Comparison of ENCODE assay signal across 33 cellular contexts in genomic region chr5:112867411-112867810, GRCh38. TPM values are rescaled to one million over a fixed set of nuclear protein-coding genes. Genes with fewer than 3 reads are reported as not detected.
DNase-seq lines count a peak whose midpoint lies in the region; ATAC-seq, FAIRE-seq and TF ChIP-seq lines count a peak whose summit lies in the region.
"Had no signal": no experiment of that assay in that cellular context is flagged by ENCODE, and none has a peak within 500 bp of the region (broad histone marks: within the 10 kb centered on the region; RNA-seq: fewer than 3 reads in every experiment).

No MANE protein-coding gene starts in this region.

- RAD21 ChIA-PET in GM12878 (lab: Charles Lee; ENCODE audit: unreplicated experiment): no interaction called here

- H3K9ac ChIP-seq in HepG2 (ENCODE audit: insufficient read depth, low read depth, low read length) (no peak overlapping the region), GM12878 (ENCODE audit: control insufficient read depth, insufficient read depth, low read length) (no peak overlapping the region)
- H3K9ac ChIP-seq: parathyroid adenoma had no signal

- H3K9me3 Mint-ChIP-seq in stimulated activated effector memory CD8-positive, alpha-beta T cell treated with anti-CD3 and anti-CD28 coated beads, Interleukin-12 subunit alpha, Interleukin-12 subunit beta, amount 100 ng/mL, for 72 hours: no peaks in the 10 kb centered on the region
- no peaks in the 10 kb centered on the region for H3K9me3 Mint-ChIP-seq in nephron progenitor cell
- H3K9me3 Mint-ChIP-seq: IgD-negative memory B cell; mesothelial cell of epicardium; nephron; T-helper 1 cell treated with Interleukin-12 subunit alpha and Interleukin-12 subunit beta and Interleukin-4 antibody, amounts not matched to agents 30 μg/mL and 1 μg/mL, for 36 hours had no signal

- DNase-seq in HepG2 (ENCODE audit: low spot score) (no peak), right lobe of liver (no peak), GM12878 (ENCODE audit: low read depth, low spot score) (no peak), nephron progenitor cell (no peak), HK-2 (ENCODE audit: unreplicated experiment) (no peak)
- DNase-seq in stimulated activated effector memory CD8-positive, alpha-beta T cell treated with anti-CD3 and anti-CD28 coated beads, Interleukin-12 subunit alpha, Interleukin-12 subunit beta, amount 100 ng/mL, for 72 hours (ENCODE audit: low spot score in 2 of 2): no peak
- DNase-seq: activated CD4-positive, alpha-beta T cell treated with anti-CD3 and anti-CD28 coated beads, Interleukin-2, amount 50 U/mL, for 48 hours; activated T-cell treated with anti-CD3 and anti-CD28 coated beads, Interleukin-2, amount 50 U/mL, for 48 hours; adrenal gland; brain microvascular endothelial cell; colonic mucosa; DMS153; esophagus squamous epithelium; gastrocnemius medialis; GOT3; hypothalamus; NCI-H1092; NCI-H1930; NCI-H2227 treated with DMSO at 0.1 percent for 48 hours; NCI-H69; stimulated activated CD4-positive, alpha-beta T cell treated with anti-CD3 and anti-CD28 coated beads, Interleukin-15, amount 100 ng/mL, for 24 hours; trophoblast cell had no signal

- ATAC-seq in HepG2 (no peak), right lobe of liver (no peak), GM12878 (no peak), HG02973 (IDR thresholded peaks at IDR 0.05; ENCODE audit: unreplicated experiment) (no peak)
- no peak for ATAC-seq in stimulated activated effector memory CD8-positive, alpha-beta T cell treated with anti-CD3 and anti-CD28 coated beads, Interleukin-12 subunit alpha, Interleukin-12 subunit beta, amount 100 ng/mL, for 72 hours
- ATAC-seq: gastrocnemius medialis, left lobe of liver, sciatic nerve had no signal

- H3K4me3 ChIP-seq in HepG2 (replicated peaks in 1 of 3; ENCODE audit: insufficient read depth in 1 of 3, low read depth in 2 of 3, low read length in 3 of 3) (no peak overlapping the region), right lobe of liver (no peak overlapping the region), GM12878 (no peak overlapping the region)
- H3K4me3 ChIP-seq: adrenal gland, colonic mucosa, esophagus squamous epithelium, gastrocnemius medialis had no signal

- TF ChIP-seq RAD21 in HepG2 (CRISPR knock-in tag; IDR thresholded peaks at IDR 0.05) (no peak), GM12878 (IDR thresholded peaks at IDR 0.05; ENCODE audit: insufficient read depth, low read depth, low read length) (no peak)

- H3K27ac ChIP-seq in HepG2 (ENCODE audit: extremely low read length, insufficient read depth, low read length): no peak overlapping the region
- H3K27ac ChIP-seq in right lobe of liver: no peak overlapping the region
- peak overlapping the region; percentile 75; the same call in 1 of the 2 replicates for H3K27ac ChIP-seq in VCaP
- no peak overlapping the region for H3K27ac ChIP-seq in GM12878 (ENCODE audit: control insufficient read depth, insufficient read depth)
- H3K27ac ChIP-seq: adrenal gland, brain microvascular endothelial cell, colonic mucosa, esophagus squamous epithelium, gastrocnemius medialis, parathyroid adenoma, RWPE1 had no signal

- no peaks in the 10 kb centered on the region for H4K20me1 ChIP-seq in HepG2 (ENCODE audit: insufficient read depth, low read length)
- no peaks in the 10 kb centered on the region for H4K20me1 ChIP-seq in GM12878 (ENCODE audit: control insufficient read depth, insufficient read depth)

- intact Hi-C loops in HepG2 (cut with micrococcal nuclease; ENCODE audit: unreplicated experiment) (no loop called here), right lobe of liver (cut with DNase I) (no loop called here), GM12878 (cut with micrococcal nuclease; ENCODE audit: unreplicated experiment) (no loop called here)

- CTCF ChIA-PET in HepG2 (lab: Yijun Ruan, JAX; ENCODE audit: low intra/inter-chr PET ratio, low total read pairs): no interaction called here
- CTCF ChIA-PET in GM12878 (lab: Yijun Ruan, JAX): interaction anchor here (0.8 to 0.9 kb wide), 2 partner anchors 44 to 97 kb away, joined by 3 read pairs; no protein-coding TSS in a partner anchor

- H3K9me3 ChIP-seq in HepG2 (ENCODE audit: low read length) (no peaks in the 10 kb centered on the region), right lobe of liver (no peaks in the 10 kb centered on the region), GM12878 (replicated peaks; ENCODE audit: control insufficient read depth, insufficient read depth, low read length) (no peaks in the 10 kb centered on the region)
- H3K9me3 ChIP-seq: adrenal gland, colonic mucosa, esophagus squamous epithelium, gastrocnemius medialis had no signal

- H3K4me1 Mint-ChIP-seq in stimulated activated effector memory CD8-positive, alpha-beta T cell treated with anti-CD3 and anti-CD28 coated beads, Interleukin-12 subunit alpha, Interleukin-12 subunit beta, amount 100 ng/mL, for 72 hours: peaks cover 30% of the 10 kb centered on the region
- peaks cover 15% of the 10 kb centered on the region for H3K4me1 Mint-ChIP-seq in nephron progenitor cell

- 92% methylated on average over 5 of the region's 5 CpGs for WGBS in HepG2 (ENCODE audit: low lambda C conversion rate)
- WGBS in right lobe of liver (ENCODE audit: insufficient coverage, low coverage, low lambda C conversion rate, missing lambda C conversion rate): 90% methylated on average over 5 of the region's 5 CpGs
- WGBS in GM12878 (ENCODE audit: insufficient coverage, insufficient replicate concordance, low lambda C conversion rate, missing lambda C conversion rate): 97% methylated on average over 5 of the region's 5 CpGs

- no peak for TF ChIP-seq POLR2A in HepG2 (IDR thresholded peaks at IDR 0.05; ENCODE audit: insufficient read depth in 1 of 2, low read depth in 2 of 2, low read length in 2 of 2)
- TF ChIP-seq POLR2A in right lobe of liver (IDR thresholded peaks at IDR 0.05): no peak
- TF ChIP-seq POLR2A in GM12878 (IDR thresholded peaks at IDR 0.05; ENCODE audit: low read depth, low read length): no peak

- TF ChIP-seq CTCF in HepG2 (CRISPR knock-in tag; IDR thresholded peaks at IDR 0.05): no peak
- TF ChIP-seq CTCF in right lobe of liver (IDR thresholded peaks at IDR 0.05): no peak
- TF ChIP-seq CTCF in VCaP (conservative IDR thresholded peaks at IDR 0.05): no peak
- no peak for TF ChIP-seq CTCF in GM12878 (IDR thresholded peaks at IDR 0.05 in 2 of 3, conservative IDR thresholded peaks at IDR 0.05 in 1 of 3; ENCODE audit: control insufficient read depth in 2 of 3, extremely low read depth in 1 of 3, insufficient read depth in 1 of 3, low read depth in 3 of 3, low read length in 3 of 3)
- no peak for TF ChIP-seq CTCF in nephron progenitor cell (IDR thresholded peaks at IDR 0.05)

- BruUV-seq in HepG2 (replicated peaks; lab: Mats Ljungman, UMichigan) (no TSS peak), GM12878 (replicated peaks; lab: Mats Ljungman, UMichigan) (TSS peak; percentile 6)

- POLR2A ChIA-PET in HepG2 (lab: Yijun Ruan, JAX) (no interaction called here), GM12878 (lab: Charles Lee) (interaction anchor here (1.3 kb wide), 1 partner anchor 52 kb away, joined by 4 read pairs; no protein-coding TSS in a partner anchor)

- H3K36me3 Mint-ChIP-seq in stimulated activated effector memory CD8-positive, alpha-beta T cell treated with anti-CD3 and anti-CD28 coated beads, Interleukin-12 subunit alpha, Interleukin-12 subunit beta, amount 100 ng/mL, for 72 hours: peaks cover 97% of the 10 kb centered on the region
- peaks cover 71% of the 10 kb centered on the region for H3K36me3 Mint-ChIP-seq in nephron progenitor cell (ENCODE audit: low read depth)

- H3K36me3 ChIP-seq in HepG2 (replicated peaks in 1 of 2; ENCODE audit: control insufficient read depth in 1 of 2, insufficient read depth in 2 of 2, low read length in 2 of 2) (peaks cover 11 to 40% of the 10 kb centered on the region in 2 experiments; a peak in 4 of 5 replicates), right lobe of liver (peaks cover 2 to 64% (median 14%) of the 10 kb centered on the region in 4 donors), GM12878 (ENCODE audit: control insufficient read depth in 2 of 2, insufficient read depth in 2 of 2, low read length in 1 of 2) (peaks cover 8 to 30% of the 10 kb centered on the region in 2 experiments)
- H3K36me3 ChIP-seq: colonic mucosa had no signal

- H3K4me1 ChIP-seq in HepG2 (ENCODE audit: insufficient read depth, low read length): peaks cover 30% of the 10 kb centered on the region
- H3K4me1 ChIP-seq in right lobe of liver: peaks cover 0 to 14% (median 0%) of the 10 kb centered on the region in 4 donors
- H3K4me1 ChIP-seq in GM12878 (ENCODE audit: control insufficient read depth, insufficient read depth, low read length): peaks cover 15% of the 10 kb centered on the region
- H3K4me1 ChIP-seq: parathyroid adenoma had no signal

- H3K79me2 ChIP-seq in HepG2 (ENCODE audit: insufficient read depth, low read length) (peaks cover 19% of the 10 kb centered on the region), GM12878 (ENCODE audit: control insufficient read depth, insufficient read depth, low read length) (peaks cover 21% of the 10 kb centered on the region)

- peak overlapping the region; percentile 41 for H3K27ac Mint-ChIP-seq in stimulated activated effector memory CD8-positive, alpha-beta T cell treated with anti-CD3 and anti-CD28 coated beads, Interleukin-12 subunit alpha, Interleukin-12 subunit beta, amount 100 ng/mL, for 72 hours
- H3K27ac Mint-ChIP-seq in nephron progenitor cell: no peak overlapping the region
- H3K27ac Mint-ChIP-seq: mesothelial cell of epicardium, nephron had no signal

- SMC1A ChIA-PET in GM12878 (lab: Charles Lee; ENCODE audit: uncharacterized antibody, unreplicated experiment): interaction anchor here (1.0 to 2.3 kb wide), 7 partner anchors 8 to 343 kb away, joined by 3 to 9 read pairs (median 6); no protein-coding TSS in a partner anchor

- no peaks in the 10 kb centered on the region for H3K27me3 Mint-ChIP-seq in nephron progenitor cell (ENCODE audit: low read depth, poor library complexity)
- H3K27me3 Mint-ChIP-seq: IgD-negative memory B cell had no signal

- TF ChIP-seq EP300 in HepG2 (IDR thresholded peaks at IDR 0.05; ENCODE audit: low read depth in 2 of 2, low read length in 2 of 2) (no peak), HepG2 (CRISPR knock-in tag; IDR thresholded peaks at IDR 0.05; ENCODE audit: borderline replicate concordance) (no peak), GM12878 (IDR thresholded peaks at IDR 0.05; ENCODE audit: borderline replicate concordance in 1 of 2, control insufficient read depth in 1 of 2, low read depth in 2 of 2, low read length in 2 of 2) (no peak)

- H3K4me2 ChIP-seq in HepG2 (ENCODE audit: low read depth, low read length) (no peak overlapping the region), GM12878 (ENCODE audit: control insufficient read depth, insufficient read depth) (no peak overlapping the region)

- in situ Hi-C loops in HepG2 (cut with HindIII; ENCODE audit: extremely low pct_ligation_motif_present, low pct_unique_long_range_greater_than_20kb): no loop called here
- in situ Hi-C loops in GM12878 (cut with MboI): no loop called here

- H2AFZ ChIP-seq in HepG2 (ENCODE audit: low read length) (no peak overlapping the region), GM12878 (ENCODE audit: control insufficient read depth, low read depth, low read length) (no peak overlapping the region)
- H2AFZ ChIP-seq: parathyroid adenoma had no signal

- H3K27me3 ChIP-seq in HepG2 (ENCODE audit: control insufficient read depth in 1 of 2, insufficient read depth in 2 of 2, low read length in 2 of 2) (no peaks in the 10 kb centered on the region), right lobe of liver (no peaks in the 10 kb centered on the region), GM12878 (replicated peaks in 1 of 2; ENCODE audit: control insufficient read depth in 2 of 2, insufficient read depth in 2 of 2, low read length in 1 of 2) (no peaks in the 10 kb centered on the region)
- H3K27me3 ChIP-seq: adrenal gland, brain microvascular endothelial cell, colonic mucosa, esophagus squamous epithelium, gastrocnemius medialis had no signal

- H3K4me3 Mint-ChIP-seq in stimulated activated effector memory CD8-positive, alpha-beta T cell treated with anti-CD3 and anti-CD28 coated beads, Interleukin-12 subunit alpha, Interleukin-12 subunit beta, amount 100 ng/mL, for 72 hours: no peak overlapping the region
- no peak overlapping the region for H3K4me3 Mint-ChIP-seq in nephron progenitor cell
- H3K4me3 Mint-ChIP-seq: IgD-negative memory B cell; mesothelial cell of epicardium; nephron; T-helper 1 cell treated with Interleukin-12 subunit alpha and Interleukin-12 subunit beta and Interleukin-4 antibody, amounts not matched to agents 30 μg/mL and 1 μg/mL, for 36 hours had no signal

- peak; percentile 28 for FAIRE-seq in HepG2 (lab: Jason Lieb, UNC)
- no peak for FAIRE-seq in GM12878 (lab: Jason Lieb, UNC)
- FAIRE-seq: GM18507 had no signal

RNA-seq across cellular contexts. Expression of gene SRP19, which starts 6.3 kb away (rescaled TPM):
- total RNA-seq in HepG2 (2016; rRNA removed; fragmentation: Illumina TruSeq; extraction: Trizol) (143 and 214 TPM in 2 replicates), right lobe of liver (10 to 100 TPM; 17.0 to 63.4 (median 23.3) TPM), GM12878 (2014; rRNA removed) (48.6 and 61.4 TPM in 2 replicates), GM12878 (2014; rRNA removed; fragmentation: Illumina TruSeq; extraction: Trizol) (137 and 155 TPM in 2 replicates), GM12878 (2021) (43.4 TPM in 2 replicates)
- total RNA-seq in HepG2 (2016; cell fraction: cytosol; rRNA removed; fragmentation: Illumina TruSeq; extraction: Trizol; ENCODE audit: low read depth): 62.6 and 64.2 TPM in 2 replicates
- total RNA-seq in HepG2 (2016; cell fraction: insoluble cytoplasmic fraction; rRNA removed; fragmentation: Illumina TruSeq; extraction: Trizol): 152 and 219 TPM in 2 replicates
- total RNA-seq in HepG2 (2016; cell fraction: membrane; rRNA removed; fragmentation: Illumina TruSeq; extraction: Trizol): 73.5 and 79.8 TPM in 2 replicates
- 73.5 and 78.9 TPM in 2 replicates for total RNA-seq in HepG2 (2016; cell fraction: nucleus; rRNA removed; fragmentation: Illumina TruSeq; extraction: Trizol)
- polyA plus RNA-seq in HepG2 (2011; rRNA removed) (35.1 and 46.9 TPM in 2 replicates), GM12878 (2011; rRNA removed) (72.9 and 104 TPM in 2 replicates), GM12878 (2014; fragmentation: Illumina TruSeq; extraction: Trizol) (157 and 200 TPM in 2 replicates), GM12878 (2014; fragmentation: Nextera tagmentation; extraction: Ambion mirVana) (100 to 1,000 TPM; 301 to 379 TPM), GM12878 (2014; rRNA removed) (68.0 and 76.2 TPM in 2 replicates), GM12878 (2016; fragmentation: Nextera tagmentation; extraction: Ambion mirVana) (100 to 1,000 TPM; 203 to 215 TPM)
- 15.6 and 25.6 TPM in 2 replicates for polyA plus RNA-seq in HepG2 (2011; cell fraction: cytosol; rRNA removed)
- polyA plus RNA-seq in HepG2 (2011; cell fraction: nucleus; rRNA removed): 9.2 and 18.0 TPM in 2 replicates
- polyA plus RNA-seq in HepG2 (2012): 71.3 and 73.7 TPM in 2 replicates
- polyA plus RNA-seq in HepG2 (2016; cell fraction: cytosol; fragmentation: Illumina TruSeq; extraction: Trizol; ENCODE audit: low read depth): 42.9 and 50.3 TPM in 2 replicates
- 225 and 263 TPM in 2 replicates for polyA plus RNA-seq in HepG2 (2016; cell fraction: insoluble cytoplasmic fraction; fragmentation: Illumina TruSeq; extraction: Trizol; ENCODE audit: low read depth)
- 59.5 and 64.7 TPM in 2 replicates for polyA plus RNA-seq in HepG2 (2016; cell fraction: membrane; fragmentation: Illumina TruSeq; extraction: Trizol; ENCODE audit: low read depth)
- polyA plus RNA-seq in HepG2 (2016; cell fraction: nucleus; fragmentation: Illumina TruSeq; extraction: Trizol; ENCODE audit: insufficient read depth, low read depth): 119 and 127 TPM in 2 replicates
- 1.5 and 4.9 TPM in 2 replicates for polyA minus RNA-seq in HepG2 (2011; rRNA and poly(A)+ RNA removed; ENCODE audit: low replicate concordance)
- 16.3 and 21.2 TPM in 2 replicates for polyA minus RNA-seq in HepG2 (2011; cell fraction: cytosol; rRNA and poly(A)+ RNA removed)
- polyA minus RNA-seq in HepG2 (2011; cell fraction: nucleus; rRNA and poly(A)+ RNA removed): 24.8 and 29.1 TPM in 2 replicates
- 33.3 and 45.4 TPM in 2 replicates for total RNA-seq in GM12878 (2013; cell fraction: nucleolus; rRNA removed)
- 27.5 TPM for polyA plus RNA-seq in GM12878 (2011; ENCODE audit: low read depth)
- polyA plus RNA-seq in GM12878 (2011; cell fraction: cytosol; rRNA removed): 16.4 and 19.4 TPM in 2 replicates
- polyA plus RNA-seq in GM12878 (2011; cell fraction: nucleus; rRNA removed): 22.6 and 29.7 TPM in 2 replicates
- polyA plus RNA-seq in GM12878 (2012): 50.7 and 87.7 TPM in 2 replicates
- polyA minus RNA-seq in GM12878 (2011; rRNA and poly(A)+ RNA removed): 6.5 and 13.8 TPM in 2 replicates
- 4.0 and 12.9 TPM in 2 replicates for polyA minus RNA-seq in GM12878 (2011; cell fraction: cytosol; rRNA and poly(A)+ RNA removed)
- 6.9 and 14.8 TPM in 2 replicates for polyA minus RNA-seq in GM12878 (2011; cell fraction: nucleus; rRNA and poly(A)+ RNA removed)

RNA-seq across cellular contexts. Expression of gene REEP5, which starts 54.6 kb away (rescaled TPM):
- total RNA-seq in HepG2 (2016; rRNA removed; fragmentation: Illumina TruSeq; extraction: Trizol): 26.3 and 49.4 TPM in 2 replicates
- 13.4 and 19.2 TPM in 2 replicates for total RNA-seq in HepG2 (2016; cell fraction: cytosol; rRNA removed; fragmentation: Illumina TruSeq; extraction: Trizol; ENCODE audit: low read depth)
- 28.3 and 50.6 TPM in 2 replicates for total RNA-seq in HepG2 (2016; cell fraction: insoluble cytoplasmic fraction; rRNA removed; fragmentation: Illumina TruSeq; extraction: Trizol)
- 14.5 and 17.4 TPM in 2 replicates for total RNA-seq in HepG2 (2016; cell fraction: membrane; rRNA removed; fragmentation: Illumina TruSeq; extraction: Trizol)
- 39.0 and 46.8 TPM in 2 replicates for total RNA-seq in HepG2 (2016; cell fraction: nucleus; rRNA removed; fragmentation: Illumina TruSeq; extraction: Trizol)
- 217 and 239 TPM in 2 replicates for polyA plus RNA-seq in HepG2 (2011; rRNA removed)
- 109 and 117 TPM in 2 replicates for polyA plus RNA-seq in HepG2 (2011; cell fraction: cytosol; rRNA removed)
- 33.6 and 41.1 TPM in 2 replicates for polyA plus RNA-seq in HepG2 (2011; cell fraction: nucleus; rRNA removed)
- 46.8 and 51.5 TPM in 2 replicates for polyA plus RNA-seq in HepG2 (2012)
- polyA plus RNA-seq in HepG2 (2016; cell fraction: cytosol; fragmentation: Illumina TruSeq; extraction: Trizol; ENCODE audit: low read depth): 28.6 and 31.5 TPM in 2 replicates
- polyA plus RNA-seq in HepG2 (2016; cell fraction: insoluble cytoplasmic fraction; fragmentation: Illumina TruSeq; extraction: Trizol; ENCODE audit: low read depth): 50.0 and 51.6 TPM in 2 replicates
- polyA plus RNA-seq in HepG2 (2016; cell fraction: membrane; fragmentation: Illumina TruSeq; extraction: Trizol; ENCODE audit: low read depth): 18.4 and 23.4 TPM in 2 replicates
- 95.9 and 120 TPM in 2 replicates for polyA plus RNA-seq in HepG2 (2016; cell fraction: nucleus; fragmentation: Illumina TruSeq; extraction: Trizol; ENCODE audit: insufficient read depth, low read depth)
- polyA minus RNA-seq in HepG2 (2011; rRNA and poly(A)+ RNA removed; ENCODE audit: low replicate concordance): 214 and 312 TPM in 2 replicates
- polyA minus RNA-seq in HepG2 (2011; cell fraction: cytosol; rRNA and poly(A)+ RNA removed): 57.0 and 58.9 TPM in 2 replicates
- polyA minus RNA-seq in HepG2 (2011; cell fraction: nucleus; rRNA and poly(A)+ RNA removed): 27.4 and 38.7 TPM in 2 replicates
- 10 to 100 TPM; 52.2 to 75.6 (median 64.0) TPM for total RNA-seq in right lobe of liver
- total RNA-seq in GM12878 (2013; cell fraction: nucleolus; rRNA removed): 20.2 and 25.9 TPM in 2 replicates
- total RNA-seq in GM12878 (2014; rRNA removed): 54.8 and 61.3 TPM in 2 replicates
- 28.6 and 30.5 TPM in 2 replicates for total RNA-seq in GM12878 (2014; rRNA removed; fragmentation: Illumina TruSeq; extraction: Trizol)
- total RNA-seq in GM12878 (2021): 56.2 and 61.2 TPM in 2 replicates
- 14.3 TPM for polyA plus RNA-seq in GM12878 (2011; ENCODE audit: low read depth)
- polyA plus RNA-seq in GM12878 (2011; rRNA removed): 104 and 131 TPM in 2 replicates
- polyA plus RNA-seq in GM12878 (2011; cell fraction: cytosol; rRNA removed): 79.5 and 146 TPM in 2 replicates
- polyA plus RNA-seq in GM12878 (2011; cell fraction: nucleus; rRNA removed): 55.7 and 70.0 TPM in 2 replicates
- 39.0 and 40.3 TPM in 2 replicates for polyA plus RNA-seq in GM12878 (2012)
- 46.9 and 50.1 TPM in 2 replicates for polyA plus RNA-seq in GM12878 (2014; fragmentation: Illumina TruSeq; extraction: Trizol)
- polyA plus RNA-seq in GM12878 (2014; fragmentation: Nextera tagmentation; extraction: Ambion mirVana): 100 to 1,000 TPM; 196 to 211 TPM
- 95.3 and 96.8 TPM in 2 replicates for polyA plus RNA-seq in GM12878 (2014; rRNA removed)
- polyA plus RNA-seq in GM12878 (2016; fragmentation: Nextera tagmentation; extraction: Ambion mirVana): 100 to 1,000 TPM; 188 to 204 TPM
- 114 and 115 TPM in 2 replicates for polyA minus RNA-seq in GM12878 (2011; rRNA and poly(A)+ RNA removed)
- 38.6 and 40.8 TPM in 2 replicates for polyA minus RNA-seq in GM12878 (2011; cell fraction: cytosol; rRNA and poly(A)+ RNA removed)
- 29.9 and 53.7 TPM in 2 replicates for polyA minus RNA-seq in GM12878 (2011; cell fraction: nucleus; rRNA and poly(A)+ RNA removed)
